10 cellular contexts compared by ENCODE assay signal in the genomic region with DNA sequence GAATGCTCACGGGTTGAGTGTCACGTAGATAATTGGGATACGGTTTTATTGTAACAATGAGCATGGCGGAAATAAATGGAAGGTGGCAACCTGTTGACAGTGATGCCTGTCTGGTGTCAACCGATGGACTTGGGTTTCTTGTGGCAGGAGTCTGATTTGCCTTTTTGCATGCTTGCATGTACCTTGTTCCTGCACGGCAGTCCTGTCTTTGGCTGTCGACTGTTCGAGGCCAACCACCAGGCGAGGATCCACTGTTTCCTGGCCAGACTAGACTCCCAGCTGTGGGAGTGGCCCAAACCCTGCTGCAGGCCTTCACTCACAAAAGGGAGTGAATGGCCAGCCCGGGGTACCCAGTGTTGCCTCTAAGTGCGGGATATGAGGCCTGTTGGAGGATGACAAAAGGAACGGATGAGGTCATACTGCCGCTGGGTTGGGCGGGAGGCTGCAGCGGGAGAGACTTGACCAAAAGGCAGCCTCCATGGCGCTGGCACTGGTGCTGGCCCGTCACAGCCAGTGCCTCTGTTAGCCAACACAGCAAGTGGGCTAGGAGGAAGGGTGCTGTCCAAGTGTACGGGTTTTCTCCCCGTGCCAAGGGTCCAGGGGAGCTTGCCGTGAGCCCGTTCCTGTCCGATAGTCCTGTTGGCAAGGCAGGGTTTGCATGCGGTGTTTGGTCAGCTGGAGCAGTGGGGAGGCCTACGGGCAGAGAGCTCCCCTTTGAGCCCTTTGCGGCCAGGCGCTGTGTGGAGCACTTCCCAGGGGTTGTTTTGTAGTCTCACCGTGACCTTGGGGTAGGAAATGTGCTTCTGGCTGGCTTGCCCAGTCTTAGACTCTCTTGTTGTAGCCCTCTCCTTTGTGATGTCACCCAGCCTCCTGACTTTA. TPM values are rescaled to one million over a fixed set of nuclear protein-coding genes. Genes with fewer than 3 reads are reported as not detected.
DNase-seq lines count a peak whose midpoint lies in the region; FAIRE-seq and TF ChIP-seq lines count a peak whose summit lies in the region.
"Had no signal": no experiment of that assay in that cellular context is flagged by ENCODE, and none has a peak within 500 bp of the region (broad histone marks: within the 10 kb centered on the region; RNA-seq: fewer than 3 reads in every experiment).

No MANE protein-coding gene starts in this region.

- peak overlapping the region; percentile 86 for H3K4me3 ChIP-seq in Karpas-422 (ENCODE audit: low read length)
- H3K4me3 ChIP-seq in foreskin fibroblast (ENCODE audit: low read depth in 1 of 2, low read length in 2 of 2), result peak overlapping the region; percentile 90 to 99
- peak overlapping the region; percentile 80 to 90 for H3K4me3 ChIP-seq in neutrophil (ENCODE audit: low read depth in 1 of 2, low read length in 1 of 2)

- H3K36me3 Mint-ChIP-seq in activated T-cell treated with anti-CD3 and anti-CD28 coated beads, Interleukin-2, amount 50 U/mL, for 24 hours (ENCODE audit: low read depth), result peaks cover 54% of the 10 kb centered on the region

- H4K20me1 ChIP-seq in Karpas-422 (ENCODE audit: insufficient read depth, low read depth, low read length), result no peaks in the 10 kb centered on the region; the same call in 1 of the 2 replicates

- no peaks in the 10 kb centered on the region for H3K27me3 ChIP-seq in Karpas-422 (ENCODE audit: low read length)
- no peaks in the 10 kb centered on the region for H3K27me3 ChIP-seq in neutrophil

- peaks cover 61% of the 10 kb centered on the region for H3K79me2 ChIP-seq in Karpas-422 (ENCODE audit: low read length)

- H3K27ac ChIP-seq in Karpas-422 (ENCODE audit: low read length) (peak overlapping the region; percentile 78), neutrophil (peak overlapping the region; percentile 73)

- no peaks in the 10 kb centered on the region for H3K9me2 ChIP-seq in Karpas-422 (replicated peaks; ENCODE audit: insufficient read depth, low read length)

- H3K9me3 Mint-ChIP-seq in activated T-cell treated with anti-CD3 and anti-CD28 coated beads, Interleukin-2, amount 50 U/mL, for 24 hours, result no peaks in the 10 kb centered on the region

- peak overlapping the region; percentile 81 for H3K9ac ChIP-seq in Karpas-422 (ENCODE audit: low read length)

- peak; percentile 61 for DNase-seq in DMS 273 (lab: John Stamatoyannopoulos, UW; ENCODE audit: unreplicated experiment)
- DNase-seq in DMS 273 treated with DMSO at 0.1 percent for 48 hours (lab: John Stamatoyannopoulos, UW), result no peak
- DNase-seq in Karpas-422, result peak; percentile 66
- DNase-seq in activated T-cell treated with anti-CD3 and anti-CD28 coated beads, Interleukin-2, amount 50 U/mL, for 24 hours, result peak; percentile 45
- DNase-seq in foreskin fibroblast, result peak; percentile 63 to 81
- no peak for DNase-seq in GM12892 (ENCODE audit: insufficient read length)
- no peak for DNase-seq in NAMALWA (ENCODE audit: low spot score)

- H3K4me1 ChIP-seq in Karpas-422 (ENCODE audit: low read length) (peaks cover 31% of the 10 kb centered on the region), neutrophil (ENCODE audit: control insufficient read depth in 1 of 2, insufficient read depth in 1 of 2, low read depth in 1 of 2, low read length in 1 of 2) (peaks cover 40 to 45% of the 10 kb centered on the region in 2 experiments)

- FAIRE-seq in GM12892 (lab: Jason Lieb, UNC), result no peak
- FAIRE-seq: A204.1, colon had no signal

- H3K9me3 ChIP-seq in Karpas-422 (ENCODE audit: low read length) (no peaks in the 10 kb centered on the region), neutrophil (no peaks in the 10 kb centered on the region)

- 0 out of 2 replicates have a peak overlapping the region, but pooled peaks have one; percentile 1 for H2AFZ ChIP-seq in Karpas-422 (ENCODE audit: low read length)

- peak overlapping the region; percentile 90 for H3K27ac Mint-ChIP-seq in activated T-cell treated with anti-CD3 and anti-CD28 coated beads, Interleukin-2, amount 50 U/mL, for 24 hours

- TF ChIP-seq POLR2A in GM12892 (IDR thresholded peaks at IDR 0.05; ENCODE audit: low read depth, low read length), result no peak

- H3K4me2 ChIP-seq in Karpas-422 (ENCODE audit: low read depth, low read length, poor library complexity, severe bottlenecking), result peak overlapping the region; percentile 84

- peaks cover 10% of the 10 kb centered on the region; the same call in 1 of the 2 replicates for H3K36me3 ChIP-seq in Karpas-422 (ENCODE audit: insufficient read depth, low read length)
- peaks cover 3% of the 10 kb centered on the region for H3K36me3 ChIP-seq in neutrophil

- peak overlapping the region; percentile 89 for H3K4me3 Mint-ChIP-seq in activated T-cell treated with anti-CD3 and anti-CD28 coated beads, Interleukin-2, amount 50 U/mL, for 24 hours

- TF ChIP-seq CTCF in foreskin fibroblast (IDR thresholded peaks at IDR 0.05; ENCODE audit: low read depth, low read length) (no peak), neutrophil (IDR thresholded peaks at IDR 0.05) (no peak)

- H3K4me1 Mint-ChIP-seq in activated T-cell treated with anti-CD3 and anti-CD28 coated beads, Interleukin-2, amount 50 U/mL, for 24 hours (ENCODE audit: low read depth), result peaks cover 44% of the 10 kb centered on the region

- H3K27me3 Mint-ChIP-seq in activated T-cell treated with anti-CD3 and anti-CD28 coated beads, Interleukin-2, amount 50 U/mL, for 24 hours, result no peaks in the 10 kb centered on the region

RNA-seq across cellular contexts. Expression of a gene that starts 1.0 kb away (rescaled TPM):
- total RNA-seq in Karpas-422 (2014; rRNA removed; shearing (Covaris generic); ENCODE audit: low replicate concordance), result 16.4 and 26.6 TPM in 2 replicates
- polyA plus RNA-seq in GM12892 (2012; ENCODE audit: missing spikeins), result 19.9 TPM

RNA-seq across cellular contexts. Expression of a gene that starts 34.9 kb away (rescaled TPM):
- 133 and 205 TPM in 2 replicates for total RNA-seq in Karpas-422 (2014; rRNA removed; shearing (Covaris generic); ENCODE audit: low replicate concordance)
- polyA plus RNA-seq in GM12892 (2012; ENCODE audit: missing spikeins), result 257 TPM

RNA-seq across cellular contexts. Expression of a gene that starts 36.0 kb away (rescaled TPM):
- total RNA-seq in Karpas-422 (2014; rRNA removed; shearing (Covaris generic); ENCODE audit: low replicate concordance), result 54.8 and 130 TPM in 2 replicates
- 33.0 TPM for polyA plus RNA-seq in GM12892 (2012; ENCODE audit: missing spikeins)

RNA-seq across cellular contexts. Expression of a gene that starts 50.6 kb away (rescaled TPM):
- total RNA-seq in Karpas-422 (2014; rRNA removed; shearing (Covaris generic); ENCODE audit: low replicate concordance), result 8.9 and 11.5 TPM in 2 replicates
- polyA plus RNA-seq in GM12892 (2012; ENCODE audit: missing spikeins), result 9.0 TPM

Comparison
In these comparisons a context has a peak if more than half of its experiments do, and no peak if none do; other contexts are left out.
1. DNase-seq: peak in DMS 273 (single experiment), Karpas-422 (single experiment), activated T-cell treated with anti-CD3 and anti-CD28 coated beads, Interleukin-2, amount 50 U/mL, for 24 hours (single experiment) and foreskin fibroblast (2 of 2); none in DMS 273 treated with DMSO at 0.1 percent for 48 hours (single experiment), GM12892 (single experiment) and NAMALWA (single experiment).
2. Peak in every context shown above with its lines, with median percentiles within 50 percentile points of each other: H3K4me3 ChIP-seq.